ENCODE assay signal across 15 cellular contexts in the genomic region with DNA sequence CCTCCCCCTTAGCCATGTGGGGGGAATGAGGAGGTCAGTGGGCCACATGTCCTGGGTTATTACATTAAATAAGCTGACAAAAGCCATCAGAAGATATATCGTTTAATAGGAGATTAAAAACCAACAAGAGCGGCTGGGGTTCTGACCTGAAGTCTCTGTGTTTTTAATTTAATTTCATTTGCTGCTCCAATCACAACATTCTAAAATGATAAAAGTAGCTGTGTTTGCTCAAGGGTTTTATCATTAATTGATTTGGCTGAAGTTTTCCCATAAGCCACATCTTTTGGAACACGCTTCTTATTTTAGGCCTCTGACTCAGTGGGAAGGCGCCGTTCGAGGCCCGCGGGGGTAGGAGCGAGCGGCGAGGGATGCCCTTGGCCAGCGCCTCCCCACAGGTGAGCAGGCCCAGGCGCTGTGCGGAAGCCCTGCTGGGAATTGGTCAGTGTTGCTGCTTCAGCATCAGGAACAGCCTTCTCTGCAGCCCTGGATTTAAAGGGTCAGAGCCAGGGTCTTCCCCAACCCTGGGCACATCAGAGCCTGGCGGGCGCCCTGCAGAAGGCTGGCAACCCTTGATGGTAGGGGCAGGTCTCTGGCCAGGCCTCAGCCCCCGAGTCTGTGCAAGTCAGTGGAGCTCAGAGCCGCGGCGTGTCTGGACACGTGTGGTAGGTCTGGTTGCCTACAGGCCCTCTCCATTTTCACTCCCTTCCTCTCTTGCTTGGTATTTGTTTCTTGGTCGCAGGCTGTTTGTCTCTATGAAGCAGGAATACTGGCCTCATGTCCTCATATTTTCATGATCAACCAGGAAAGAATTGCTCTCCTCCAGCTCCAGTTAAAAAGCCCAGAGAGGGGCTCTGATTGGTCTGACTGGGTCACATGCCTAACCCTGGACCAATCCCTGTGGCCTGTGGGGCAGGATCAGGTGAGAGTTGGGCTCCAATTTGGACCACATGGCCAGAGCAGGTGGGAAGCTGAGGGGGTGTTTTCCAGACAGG. TPM values are rescaled to one million over a fixed set of nuclear protein-coding genes. Genes with fewer than 3 reads are reported as not detected.
DNase-seq lines count a peak whose midpoint lies in the region; ATAC-seq and TF ChIP-seq lines count a peak whose summit lies in the region.
"Had no signal": no experiment of that assay in that cellular context is flagged by ENCODE, and none has a peak within 500 bp of the region (broad histone marks: within the 10 kb centered on the region; RNA-seq: fewer than 3 reads in every experiment).

No MANE protein-coding gene starts in this region.

- H3K79me1 ChIP-seq in trophoblast cell (ENCODE audit: low read length), result peaks cover 12% of the 10 kb centered on the region

- H2AK5ac ChIP-seq in trophoblast cell (ENCODE audit: low read length), result no peak overlapping the region

- no peak overlapping the region for H2BK12ac ChIP-seq in trophoblast cell (ENCODE audit: low read length)

- H3K9me3 ChIP-seq in HCT116 (ENCODE audit: control insufficient read depth in 1 of 2, insufficient read depth in 1 of 2, low read depth in 1 of 2, low read length in 2 of 2), result no peaks in the 10 kb centered on the region
- H3K9me3 ChIP-seq in Panc1 (ENCODE audit: control insufficient read depth, insufficient read depth, low read depth, low read length), result peaks cover 5% of the 10 kb centered on the region; the same call in 1 of the 2 replicates
- peaks cover 4% of the 10 kb centered on the region for H3K9me3 ChIP-seq in mammary epithelial cell (replicated peaks; ENCODE audit: insufficient read depth, low read length)
- peaks cover 6% of the 10 kb centered on the region for H3K9me3 ChIP-seq in trophoblast cell (ENCODE audit: insufficient read depth, low read depth, low read length)
- H3K9me3 ChIP-seq: SJCRH30 had no signal

- H3K27me3 ChIP-seq in HCT116 (ENCODE audit: insufficient read depth, low read length) (0 out of 2 replicates have a peak, but pooled peaks cover 3% of the 10 kb centered on the region), Panc1 (ENCODE audit: control insufficient read depth, insufficient read depth, low read length) (no peaks in the 10 kb centered on the region), mammary epithelial cell (ENCODE audit: insufficient read depth, low read length) (no peaks in the 10 kb centered on the region), trophoblast cell (ENCODE audit: insufficient read depth, low read length) (no peaks in the 10 kb centered on the region)
- H3K27me3 ChIP-seq: SJCRH30 had no signal

- RAD21 ChIA-PET in HCT116 (lab: Charles Lee; ENCODE audit: low non-redundant PET in 1 of 2, low total read pairs in 2 of 2, uncharacterized antibody in 2 of 2, unreplicated experiment in 2 of 2), result no interaction called here

- TF ChIP-seq CTCF in HCT116 (IDR thresholded peaks at IDR 0.05 in 2 of 3, conservative IDR thresholded peaks at IDR 0.05 in 1 of 3; ENCODE audit: borderline replicate concordance in 1 of 3, insufficient read depth in 1 of 3, low read depth in 2 of 3, low read length in 2 of 3) (no peak), Panc1 (IDR thresholded peaks at IDR 0.05) (no peak), mammary epithelial cell (conservative IDR thresholded peaks at IDR 0.05 in 1 of 2, IDR thresholded peaks at IDR 0.05 in 1 of 2; ENCODE audit: extremely low read depth in 1 of 2, insufficient read depth in 1 of 2, low read depth in 1 of 2, low read length in 2 of 2) (no peak)

- peaks cover 4 to 19% of the 10 kb centered on the region in 2 experiments; a peak in 3 of 4 replicates for H3K4me1 ChIP-seq in HCT116 (ENCODE audit: control insufficient read depth in 1 of 2, insufficient read depth in 2 of 2, low read length in 2 of 2)
- peaks cover 22% of the 10 kb centered on the region for H3K4me1 ChIP-seq in Panc1 (ENCODE audit: control insufficient read depth, insufficient read depth, low read length)
- H3K4me1 ChIP-seq in mammary epithelial cell (ENCODE audit: insufficient read depth, low read length), result peaks cover 41% of the 10 kb centered on the region
- H3K4me1 ChIP-seq in trophoblast cell (ENCODE audit: control insufficient read depth in 1 of 2, insufficient read depth in 2 of 2, low read length in 2 of 2), result peaks cover 23% of the 10 kb centered on the region in 2 experiments

- no peak for TF ChIP-seq POLR2A in HCT116 (IDR thresholded peaks at IDR 0.05; ENCODE audit: borderline replicate concordance, extremely low read depth, insufficient read depth, insufficient read length)

- H4K20me1 ChIP-seq in HCT116 (ENCODE audit: insufficient read depth) (no peaks in the 10 kb centered on the region), mammary epithelial cell (ENCODE audit: insufficient read depth, low read length) (no peaks in the 10 kb centered on the region)

- no peak overlapping the region for H3K18ac ChIP-seq in trophoblast cell (ENCODE audit: low read length)

- no peak overlapping the region for H3K9ac ChIP-seq in HCT116 (ENCODE audit: low read length)
- H3K9ac ChIP-seq in mammary epithelial cell (ENCODE audit: insufficient read depth, low read length), result no peak overlapping the region
- peak overlapping the region; percentile 15 for H3K9ac ChIP-seq in trophoblast cell (ENCODE audit: low read length)

- H3K14ac ChIP-seq in trophoblast cell (ENCODE audit: low read length), result no peak overlapping the region

- H3K9me2 ChIP-seq in HCT116 (ENCODE audit: insufficient read depth), result no peaks in the 10 kb centered on the region

- TF ChIP-seq RAD21 in HCT116 (IDR thresholded peaks at IDR 0.05; ENCODE audit: low read depth), result no peak

- H3K36me3 ChIP-seq in HCT116 (ENCODE audit: control insufficient read depth in 1 of 2, insufficient read depth in 2 of 2, low read length in 2 of 2) (no peaks in the 10 kb centered on the region), Panc1 (ENCODE audit: control insufficient read depth, insufficient read depth, low read length) (no peaks in the 10 kb centered on the region), mammary epithelial cell (ENCODE audit: insufficient read depth, low read length) (no peaks in the 10 kb centered on the region), trophoblast cell (ENCODE audit: control insufficient read depth in 1 of 2, insufficient read depth in 2 of 2, low read length in 2 of 2) (no peaks in the 10 kb centered on the region)
- H3K36me3 ChIP-seq: SJCRH30 had no signal

- intact Hi-C loops in HCT116 (cut with micrococcal nuclease), result no loop called here
- intact Hi-C loops in Panc1 (cut with micrococcal nuclease; ENCODE audit: unreplicated experiment), result no loop called here
- intact Hi-C loops in mammary epithelial cell (cut with micrococcal nuclease), result loop anchor here (5.0 kb wide), 1 partner anchor 62 kb away; no protein-coding TSS in a partner anchor

- H2BK5ac ChIP-seq in trophoblast cell (ENCODE audit: low read depth, low read length, poor library complexity), result no peak overlapping the region

- no peak overlapping the region for H3K4me3 ChIP-seq in HCT116 (replicated peaks in 1 of 2; ENCODE audit: low read depth in 1 of 2, low read length in 2 of 2)
- H3K4me3 ChIP-seq in Panc1 (ENCODE audit: low read depth in 2 of 2, low read length in 2 of 2), result no peak overlapping the region
- H3K4me3 ChIP-seq in mammary epithelial cell (replicated peaks in 1 of 3; ENCODE audit: insufficient read depth in 1 of 3, low read depth in 2 of 3, low read length in 3 of 3), result no peak overlapping the region
- H3K4me3 ChIP-seq in trophoblast cell (ENCODE audit: low read depth, low read length), result peak overlapping the region; percentile 56
- H3K4me3 ChIP-seq: SJCRH30 had no signal

- CTCF ChIA-PET in HCT116 (lab: Charles Lee) (no interaction called here), Panc1 (lab: Charles Lee) (no interaction called here), mammary epithelial cell (lab: Charles Lee; ENCODE audit: low non-redundant PET) (no interaction called here)

- peak overlapping the region; percentile 30 for H4K91ac ChIP-seq in trophoblast cell (ENCODE audit: low read depth, low read length)

- 24% methylated on average over 21 of the region's 22 CpGs for WGBS in mammary epithelial cell (ENCODE audit: low coverage, missing lambda C conversion rate)
- no CpG with 5 or more reads among the region's 22 CpGs for WGBS in trophoblast cell (ENCODE audit: extremely low coverage, insufficient coverage, insufficient read length)

- POLR2A ChIA-PET in HCT116 (lab: Charles Lee), result no interaction called here
- POLR2A ChIA-PET in Panc1 (lab: Charles Lee), result no interaction called here

- dilution Hi-C loops in mammary epithelial cell (cut with HindIII; ENCODE audit: low sequenced_read_pairs), result no loop called here

- DNase-seq in HCT116 (ENCODE audit: low read depth, low spot score) (no peak), Panc1 (ENCODE audit: low read depth, low spot score) (no peak), mammary epithelial cell (peak; percentile 62), trophoblast cell (no peak), NCI-H1436 treated with DMSO at 0.1 percent for 48 hours (lab: John Stamatoyannopoulos, UW) (no peak), DMS 273 (lab: John Stamatoyannopoulos, UW; ENCODE audit: unreplicated experiment) (no peak)
- DNase-seq: C1 segment of cervical spinal cord, EL, H9, KG1, NCI-H1092 treated with DMSO at 0.1 percent for 48 hours, NCI-H1694 treated with DMSO at 0.1 percent for 48 hours, SJCRH30 had no signal

- H3K27ac ChIP-seq in HCT116 (ENCODE audit: low read depth, low read length) (no peak overlapping the region), Panc1 (ENCODE audit: low read length) (0 out of 2 replicates have a peak overlapping the region, but pooled peaks have one; percentile 23), mammary epithelial cell (ENCODE audit: insufficient read depth, low read depth, low read length) (peak overlapping the region; percentile 9), trophoblast cell (ENCODE audit: low read depth, low read length) (no peak overlapping the region)
- H3K27ac ChIP-seq: SJCRH30 had no signal

- no peak overlapping the region for H4K12ac ChIP-seq in trophoblast cell (ENCODE audit: low read depth, low read length)

- no peak overlapping the region for H3K23ac ChIP-seq in trophoblast cell (ENCODE audit: low read length)

- H4K8ac ChIP-seq in trophoblast cell (ENCODE audit: low read depth, low read length), result no peak overlapping the region

- peak; percentile 31; the same call in 1 of the 2 replicates for ATAC-seq in HCT116
- ATAC-seq in Panc1, result no peak
- no peak for ATAC-seq in GM21529 (IDR thresholded peaks at IDR 0.05; ENCODE audit: unreplicated experiment)

- no peak overlapping the region for H2AFZ ChIP-seq in HCT116 (ENCODE audit: low read depth, low read length, poor library complexity, severe bottlenecking)
- H2AFZ ChIP-seq in mammary epithelial cell (ENCODE audit: low read depth, low read length), result peak overlapping the region; percentile 91
- no peak overlapping the region for H2AFZ ChIP-seq in trophoblast cell (ENCODE audit: insufficient read depth, low read length, poor library complexity)

- no peaks in the 10 kb centered on the region for H3K79me2 ChIP-seq in HCT116 (ENCODE audit: insufficient read depth, low read length)
- H3K79me2 ChIP-seq in mammary epithelial cell (ENCODE audit: insufficient read depth, low read length), result no peaks in the 10 kb centered on the region
- H3K79me2 ChIP-seq in trophoblast cell (ENCODE audit: control insufficient read depth, insufficient read depth, low read length, poor library complexity), result no peaks in the 10 kb centered on the region

- no peak overlapping the region for H2BK120ac ChIP-seq in trophoblast cell (ENCODE audit: insufficient read depth, low read length, poor library complexity)

- in situ Hi-C loops in Panc1 (cut with HindIII; ENCODE audit: low pct_unique_long_range_greater_than_20kb, low sequenced_read_pairs) (no loop called here), mammary epithelial cell (cut with MboI; ENCODE audit: low sequenced_read_pairs in 2 of 2) (no loop called here)

- BruUV-seq in HCT116 (replicated peaks; lab: Mats Ljungman, UMichigan) (no TSS peak), Panc1 (replicated peaks; lab: Mats Ljungman, UMichigan) (no TSS peak), mammary epithelial cell (replicated peaks; lab: Mats Ljungman, UMichigan) (no TSS peak)

- no peak overlapping the region for H3K4ac ChIP-seq in trophoblast cell (ENCODE audit: low read depth, low read length)

- H3K4me2 ChIP-seq in HCT116 (ENCODE audit: low read length) (no peak overlapping the region), mammary epithelial cell (ENCODE audit: insufficient read depth, low read depth, low read length) (peak overlapping the region; percentile 76), trophoblast cell (ENCODE audit: low read length) (no peak overlapping the region)

RNA-seq across cellular contexts. Expression of gene MLN, which starts 30.9 kb away (rescaled TPM):
- total RNA-seq in HCT116 (2021; ENCODE audit: unreplicated experiment) (not detected), Panc1 (2021; ENCODE audit: unreplicated experiment) (not detected), mammary epithelial cell (not detected)
- polyA plus RNA-seq in HCT116 (2012), result not detected in 2 replicates
- not detected for polyA plus RNA-seq in Panc1 (2012; ENCODE audit: insufficient read length)
- polyA plus RNA-seq in mammary epithelial cell, result not detected
- not detected for polyA minus RNA-seq in mammary epithelial cell
- 0.10 TPM in 1 of 2 replicates, not detected in the other for polyA plus RNA-seq in trophoblast cell (2013)
- total RNA-seq: H9, M059J, SJCRH30 had no signal

RNA-seq across cellular contexts. Expression of gene LEMD2, which starts 45.8 kb away (rescaled TPM):
- total RNA-seq in HCT116 (2021; ENCODE audit: unreplicated experiment) (43.9 TPM), Panc1 (2021; ENCODE audit: unreplicated experiment) (89.8 TPM), mammary epithelial cell (10 to 100 TPM; 47.5 to 63.2 TPM)
- 27.4 and 28.0 TPM in 2 replicates for polyA plus RNA-seq in HCT116 (2012)
- 75.3 TPM for polyA plus RNA-seq in Panc1 (2012; ENCODE audit: insufficient read length)
- 30.8 TPM for polyA plus RNA-seq in mammary epithelial cell
- 119 TPM for polyA minus RNA-seq in mammary epithelial cell
- polyA plus RNA-seq in trophoblast cell (2013), result 28.0 TPM in 2 replicates

Comparison
In these comparisons a context has a peak if more than half of its experiments do, and no peak if none do; other contexts are left out.
1. H3K27ac ChIP-seq: peak in Panc1 (single experiment) and mammary epithelial cell (single experiment); none in HCT116 (single experiment) and trophoblast cell (single experiment).